In genomic region chr3:17749705-17750293, GRCh38 we compare ENCODE assay signal across 9 cellular contexts. TPM values are rescaled to one million over a fixed set of nuclear protein-coding genes. Genes with fewer than 3 reads are reported as not detected.
A peak's percentile ranks its signal among the peaks of the same experiment; 100 is the strongest.
DNase-seq lines count a peak whose midpoint lies in the region; ATAC-seq, FAIRE-seq and TF ChIP-seq lines count a peak whose summit lies in the region.
"Had no signal": no experiment of that assay in that cellular context is flagged by ENCODE, and none has a peak within 500 bp of the region (broad histone marks: within the 10 kb centered on the region; RNA-seq: fewer than 3 reads in every experiment).

No MANE protein-coding gene starts in this region.

- H3F3A ChIP-seq in DOHH2 (ENCODE audit: control insufficient read depth, insufficient read depth) (no peaks in the 10 kb centered on the region), MM.1S (ENCODE audit: insufficient read depth, low read length) (peaks cover 19% of the 10 kb centered on the region)

- no peak for FAIRE-seq in kidney (lab: Jason Lieb, UNC)

- in situ Hi-C loops in GM13976 (cut with MboI; ENCODE audit: low sequenced_read_pairs, unreplicated experiment) = no loop called here

- H3K4me1 ChIP-seq in DOHH2 (ENCODE audit: control insufficient read depth, low read length) = peaks cover 24% of the 10 kb centered on the region
- H3K4me1 ChIP-seq in MM.1S (ENCODE audit: low read length) = peaks cover 30% of the 10 kb centered on the region
- H3K4me1 ChIP-seq in kidney (ENCODE audit: control insufficient read depth in 1 of 2, insufficient read depth in 1 of 2, low read depth in 1 of 2, low read length in 2 of 2) = no peaks in the 10 kb centered on the region

- peak overlapping the region; percentile 3; the same call in 1 of the 2 replicates for H3K4me2 ChIP-seq in DOHH2 (ENCODE audit: low read length)
- H3K4me2 ChIP-seq in MM.1S (ENCODE audit: low read depth, low read length) = peak overlapping the region; percentile 77

- ATAC-seq in GM21515 (IDR thresholded peaks at IDR 0.05; ENCODE audit: unreplicated experiment) = peak; percentile 28

- TF ChIP-seq CTCF in DOHH2 (IDR thresholded peaks at IDR 0.05; ENCODE audit: low read depth, low read length, poor library complexity, severe bottlenecking) (no peak), MM.1S (IDR thresholded peaks at IDR 0.05; ENCODE audit: low read length) (no peak), kidney (IDR thresholded peaks at IDR 0.05; ENCODE audit: borderline replicate concordance, extremely low read depth, insufficient read depth) (no peak), GM13976 (IDR thresholded peaks at IDR 0.05; ENCODE audit: borderline replicate concordance, control extremely low read depth, extremely low read depth, insufficient read depth, missing control alignments) (no peak), GM20000 (IDR thresholded peaks at IDR 0.05; ENCODE audit: extremely low read depth, missing control alignments) (no peak)

- H3K4me3 ChIP-seq in DOHH2 (ENCODE audit: low read length) = no peak overlapping the region
- H3K4me3 ChIP-seq in MM.1S (ENCODE audit: low read length) = peak overlapping the region; percentile 43; the same call in 1 of the 2 replicates
- peak overlapping the region; percentile 30 to 47 for H3K4me3 ChIP-seq in kidney (ENCODE audit: low read length in 2 of 2)
- H3K4me3 ChIP-seq: SK-N-MC had no signal

- H3K36me3 ChIP-seq in DOHH2 (ENCODE audit: control insufficient read depth, low read length) (no peaks in the 10 kb centered on the region), MM.1S (replicated peaks; ENCODE audit: insufficient read depth, low read length) (no peaks in the 10 kb centered on the region), kidney (ENCODE audit: control insufficient read depth in 1 of 2, insufficient read depth in 2 of 2, low read length in 2 of 2) (no peaks in the 10 kb centered on the region)

- H3K9me3 ChIP-seq in DOHH2 (ENCODE audit: control insufficient read depth, insufficient read depth, low read length) (no peaks in the 10 kb centered on the region), MM.1S (replicated peaks; ENCODE audit: insufficient read depth, low read length) (no peaks in the 10 kb centered on the region), kidney (ENCODE audit: control insufficient read depth in 1 of 2, low read length in 2 of 2) (no peaks in the 10 kb centered on the region)

- H2AFZ ChIP-seq in MM.1S (ENCODE audit: low read length) = no peak overlapping the region

- no peaks in the 10 kb centered on the region for H3K27me3 ChIP-seq in DOHH2 (ENCODE audit: control insufficient read depth, low read length)
- no peaks in the 10 kb centered on the region for H3K27me3 ChIP-seq in MM.1S (replicated peaks; ENCODE audit: insufficient read depth, low read length)

- H4K20me1 ChIP-seq in DOHH2 (ENCODE audit: control insufficient read depth, insufficient read depth, low read depth, low read length) (no peaks in the 10 kb centered on the region), MM.1S (ENCODE audit: insufficient read depth, low read length) (no peaks in the 10 kb centered on the region)

- no peak overlapping the region for H3K27ac ChIP-seq in DOHH2 (ENCODE audit: low read depth, low read length)
- no peak overlapping the region for H3K27ac ChIP-seq in MM.1S (ENCODE audit: low read length)
- no peak overlapping the region for H3K27ac ChIP-seq in kidney (ENCODE audit: low read depth in 2 of 2, low read length in 2 of 2)
- H3K27ac ChIP-seq: SK-N-MC had no signal

- H3K79me2 ChIP-seq in DOHH2 (ENCODE audit: control insufficient read depth, low read length) (no peaks in the 10 kb centered on the region), MM.1S (ENCODE audit: low read length) (no peaks in the 10 kb centered on the region)

- DNase-seq in MM.1S (peak; percentile 46), kidney (no peak), KG1 (lab: John Stamatoyannopoulos, UW) (no peak), GM13976 (ENCODE audit: low spot score) (no peak), GM20000 (ENCODE audit: low spot score) (no peak)
- DNase-seq in stimulated activated CD4-positive, alpha-beta T cell treated with anti-CD3 and anti-CD28 coated beads, Interleukin-15, amount 100 ng/mL, for 24 hours = no peak

- H3K9ac ChIP-seq in MM.1S (ENCODE audit: low read length) (no peak overlapping the region), kidney (ENCODE audit: low read length in 2 of 2) (no peak overlapping the region)

- H3K9me2 ChIP-seq in DOHH2 (replicated peaks; ENCODE audit: control insufficient read depth, low read length) = no peaks in the 10 kb centered on the region
- no peaks in the 10 kb centered on the region for H3K9me2 ChIP-seq in MM.1S (replicated peaks; ENCODE audit: insufficient read depth, low read length)

- intact Hi-C loops in kidney (cut with DNase I) = no loop called here

RNA-seq across cellular contexts. Expression of gene TBC1D5, which starts 7.4 kb away (rescaled TPM):
- 77.7 TPM for total RNA-seq in kidney
- polyA plus RNA-seq in kidney (ENCODE audit: insufficient read depth, low read depth, low replicate concordance) = 9.7 TPM
